ENCODE assay signal across 4 cellular contexts in the genomic region with DNA sequence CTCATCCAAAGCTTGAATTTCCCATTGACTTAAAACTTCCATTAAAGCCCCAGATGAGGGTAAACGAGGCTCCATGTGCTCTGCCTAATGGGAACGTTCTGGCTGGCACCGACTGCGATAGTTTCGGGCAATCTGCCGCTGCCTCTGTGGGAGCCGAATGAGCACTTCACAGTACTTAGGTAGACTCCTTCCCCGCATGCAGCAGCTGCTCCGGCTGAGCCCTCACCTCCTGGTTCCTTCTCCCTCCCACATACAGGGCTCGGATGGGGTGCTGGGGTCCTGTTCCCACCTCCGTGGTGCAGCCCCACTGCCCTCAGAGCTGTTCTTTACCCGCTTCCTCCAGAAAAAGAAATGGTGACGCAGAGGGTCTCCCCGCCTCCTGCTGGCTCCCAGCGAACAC.
"Had no signal": no experiment of that assay in that cellular context is flagged by ENCODE, and none has a peak within 500 bp of the region (broad histone marks: within the 10 kb centered on the region; RNA-seq: fewer than 3 reads in every experiment).

No MANE protein-coding gene starts in this region.

- ATAC-seq: GM23338 had no signal

- H3K4me3 ChIP-seq: GM23338 had no signal

- DNase-seq: H9, HCEC 1CT, IMR-90 had no signal
